18 cellular contexts compared by ENCODE assay signal in the genomic region with DNA sequence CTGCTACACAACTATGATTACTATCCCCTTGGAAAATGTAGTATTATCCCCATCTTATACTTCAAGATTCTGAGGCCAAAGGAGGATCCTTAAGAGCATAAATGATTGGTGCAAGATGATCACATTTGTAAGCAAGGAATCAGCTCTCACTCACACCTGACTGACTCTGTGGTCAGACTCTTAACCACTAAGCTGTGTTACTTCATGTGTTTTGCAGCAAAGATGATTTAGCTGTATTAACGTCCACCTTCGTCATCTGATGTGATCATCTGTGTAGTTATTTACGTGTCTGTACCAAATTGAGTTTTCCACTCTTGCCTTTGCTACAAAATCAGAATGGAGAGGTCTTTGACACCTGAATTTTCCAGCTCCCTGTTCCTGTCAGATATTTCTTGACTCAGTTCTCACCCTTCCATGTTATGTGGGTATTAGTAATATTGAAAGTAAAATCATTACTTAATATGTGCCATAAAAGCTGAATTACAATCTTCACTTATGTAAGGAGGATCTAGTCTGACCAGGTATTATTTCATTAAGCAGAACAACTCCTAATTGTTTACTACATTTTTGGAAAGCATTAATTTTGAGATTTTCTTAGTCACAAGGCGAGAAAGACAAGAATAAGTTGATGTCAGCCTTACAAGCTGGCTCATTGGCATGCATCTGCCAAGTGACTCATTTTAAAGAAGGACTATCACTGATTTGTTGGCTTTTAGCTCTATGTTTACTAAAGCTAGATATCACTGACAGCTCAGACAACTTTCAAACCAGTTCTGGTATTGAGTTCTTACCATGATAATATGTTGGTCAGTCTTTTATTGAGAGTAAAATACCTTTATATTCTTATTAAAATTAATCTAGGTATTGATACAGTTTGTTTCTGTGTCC.
A peak's percentile ranks its signal among the peaks of the same experiment; 100 is the strongest.
DNase-seq lines count a peak whose midpoint lies in the region; ATAC-seq, FAIRE-seq and TF ChIP-seq lines count a peak whose summit lies in the region.
"Had no signal": no experiment of that assay in that cellular context is flagged by ENCODE, and none has a peak within 500 bp of the region (broad histone marks: within the 10 kb centered on the region; RNA-seq: fewer than 3 reads in every experiment).

No MANE protein-coding gene starts in this region.

- no peaks in the 10 kb centered on the region for H3K27me3 Mint-ChIP-seq in activated B cell treated with CpG ODN at 0.5 μM for 24 hours
- H3K27me3 Mint-ChIP-seq: activated naive CD8-positive, alpha-beta T cell had no signal

- peaks cover 2% of the 10 kb centered on the region for H3K9me3 Mint-ChIP-seq in activated B cell treated with CpG ODN at 0.5 μM for 24 hours

- WGBS in right cardiac atrium = 79% methylated on average over 4 of the region's 4 CpGs

- H3K27me3 ChIP-seq in right cardiac atrium (ENCODE audit: control insufficient read depth, insufficient read depth) = no peaks in the 10 kb centered on the region
- H3K27me3 ChIP-seq: ovary had no signal

- peak; percentile 56 for FAIRE-seq in GM18507 (lab: Jason Lieb, UNC)
- no peak for FAIRE-seq in HTR-8/SVneo (lab: Jason Lieb, UNC)
- FAIRE-seq: TTC549 had no signal

- no peaks in the 10 kb centered on the region for H3K4me1 ChIP-seq in right cardiac atrium (ENCODE audit: control insufficient read depth, insufficient read depth, low read length)
- H3K4me1 ChIP-seq: HAP-1 had no signal

- H3K4me3 ChIP-seq in right cardiac atrium (ENCODE audit: low read length) = no peak overlapping the region
- H3K4me3 ChIP-seq: HAP-1, ovary had no signal

- intact Hi-C loops in activated B cell treated with CpG ODN at 0.5 μM for 24 hours (cut with micrococcal nuclease) (no loop called here), right cardiac atrium (cut with DNase I) (no loop called here)

- POLR2A ChIA-PET in activated B cell treated with CpG ODN at 0.5 μM for 24 hours (lab: Charles Lee) = no interaction called here

- H3K9me3 ChIP-seq in right cardiac atrium (ENCODE audit: control insufficient read depth, low read length) = no peaks in the 10 kb centered on the region
- H3K9me3 ChIP-seq: HAP-1, ovary had no signal

- H3K4me1 Mint-ChIP-seq in activated B cell treated with CpG ODN at 0.5 μM for 24 hours = peaks cover 7% of the 10 kb centered on the region

- no peaks in the 10 kb centered on the region for H3K36me3 Mint-ChIP-seq in activated B cell treated with CpG ODN at 0.5 μM for 24 hours (ENCODE audit: low read depth)
- H3K36me3 Mint-ChIP-seq: activated naive CD8-positive, alpha-beta T cell had no signal

- ATAC-seq in GM21529 (IDR thresholded peaks at IDR 0.05; ENCODE audit: unreplicated experiment) (peak; percentile 78), HG03175 (IDR thresholded peaks at IDR 0.05; ENCODE audit: unreplicated experiment) (peak; percentile 97), activated B cell treated with CpG ODN at 0.5 μM for 24 hours (ENCODE audit: low read depth) (peak; percentile 52), right cardiac atrium (no peak)
- ATAC-seq: esophagus mucosa had no signal

- no peak overlapping the region for H3K4me3 Mint-ChIP-seq in activated B cell treated with CpG ODN at 0.5 μM for 24 hours
- H3K4me3 Mint-ChIP-seq: activated naive CD8-positive, alpha-beta T cell had no signal

- no peak for TF ChIP-seq CTCF in activated B cell treated with CpG ODN at 0.5 μM for 24 hours (IDR thresholded peaks at IDR 0.05)

- no peak overlapping the region for H3K27ac ChIP-seq in right cardiac atrium (ENCODE audit: low read length)
- H3K27ac ChIP-seq: ovary had no signal

- DNase-seq in GM18507 (ENCODE audit: extremely low spot score, insufficient read length, low read depth) (no peak), activated B cell treated with CpG ODN at 0.5 μM for 24 hours (no peak), DMS53 treated with DMSO at 0.1 percent for 48 hours (lab: John Stamatoyannopoulos, UW; ENCODE audit: unreplicated experiment) (no peak), right cardiac atrium (no peak), HTR-8/SVneo (ENCODE audit: insufficient read length, low spot score) (no peak)
- no peak for DNase-seq in activated CD8-positive, alpha-beta memory T cell treated with anti-CD3 and anti-CD28 coated beads, Interleukin-2, amount 50 U/mL, for 48 hours
- DNase-seq: DND-41, mesenchymal stem cell, NCI-H1105 treated with DMSO at 0.1 percent for 48 hours, NCI-H526 treated with DMSO at 0.1 percent for 48 hours, ovary, SHP77 treated with DMSO at 0.1 percent for 48 hours had no signal

- CTCF ChIA-PET in activated B cell treated with CpG ODN at 0.5 μM for 24 hours (lab: Charles Lee) = no interaction called here

- no peak overlapping the region for H3K27ac Mint-ChIP-seq in activated B cell treated with CpG ODN at 0.5 μM for 24 hours
- H3K27ac Mint-ChIP-seq: activated naive CD8-positive, alpha-beta T cell had no signal

Comparison
In these comparisons a context has a peak if more than half of its experiments do, and no peak if none do; other contexts are left out.
1. ATAC-seq: peak in GM21529 (single experiment), HG03175 (single experiment) and activated B cell treated with CpG ODN at 0.5 μM for 24 hours (single experiment); none in right cardiac atrium (0 of 2).